In genomic region chr2:164984428-164984827, GRCh38 we compare ENCODE assay signal across 34 cellular contexts. TPM values are rescaled to one million over a fixed set of nuclear protein-coding genes. Genes with fewer than 3 reads are reported as not detected.
DNase-seq lines count a peak whose midpoint lies in the region; ATAC-seq and TF ChIP-seq lines count a peak whose summit lies in the region.
"Had no signal": no experiment of that assay in that cellular context is flagged by ENCODE, and none has a peak within 500 bp of the region (broad histone marks: within the 10 kb centered on the region; RNA-seq: fewer than 3 reads in every experiment).

No MANE protein-coding gene starts in this region.

- no peaks in the 10 kb centered on the region for H3K9me3 Mint-ChIP-seq in stimulated activated naive B cell treated with anti-CD40 and anti-IgM and Interleukin-4, amounts not matched to agents 10 μg/mL and 1 μg/mL and 100 μg/mL, for 72 hours
- H3K9me3 Mint-ChIP-seq: naive thymus-derived CD8-positive, alpha-beta T cell had no signal

- no peaks in the 10 kb centered on the region for H3K9me3 ChIP-seq in SJSA1 (replicated peaks)
- H3K9me3 ChIP-seq: BLaER1, heart right ventricle, psoas muscle, sigmoid colon, transverse colon had no signal

- peaks cover 36% of the 10 kb centered on the region for H3K4me1 ChIP-seq in SJSA1 (replicated peaks)
- H3K4me1 ChIP-seq: psoas muscle had no signal

- H3K4me3 ChIP-seq in AG10803 (ENCODE audit: low read length) (no peak overlapping the region), HFF-Myc (replicated peaks; ENCODE audit: low read depth, low read length) (no peak overlapping the region), SJSA1 (no peak overlapping the region), foreskin fibroblast (ENCODE audit: low read depth in 1 of 2, low read length in 2 of 2) (no peak overlapping the region)
- H3K4me3 ChIP-seq: BLaER1, cardiac muscle cell, coronary artery, heart right ventricle, psoas muscle, sigmoid colon, transverse colon had no signal

- peak; percentile 53 for DNase-seq in AG10803 (ENCODE audit: low read depth)
- peak; percentile 52 for DNase-seq in HFF-Myc (ENCODE audit: extremely low read depth, low read depth)
- DNase-seq in SJSA1 (ENCODE audit: low read depth in 1 of 2, low spot score in 2 of 2), result peak in 1 of 2 experiments; percentile 40
- DNase-seq in foreskin fibroblast, result peak; percentile 45 to 65
- DNase-seq in stimulated activated naive B cell treated with anti-CD40 and anti-IgM and Interleukin-4, amounts not matched to agents 10 μg/mL and 1 μg/mL and 100 μg/mL, for 72 hours, result no peak
- DNase-seq: ACHN; activated CD4-positive, alpha-beta T cell treated with anti-CD3 and anti-CD28 coated beads for 4 hours; activated T-cell treated with anti-CD3 and anti-CD28 coated beads for 4 hours; DMS153; effector memory CD4-positive, alpha-beta T cell; GDM1; GOT3; heart right ventricle; naive thymus-derived CD8-positive, alpha-beta T cell; NCI-H1417 treated with DMSO at 0.1 percent for 48 hours; NCI-H2081; NCI-H526; NK-92 treated with Interleukin-12 subunit alpha and Interleukin-12 subunit beta, amount 100 ng/mL, for 24 hours; nucleus accumbens; psoas muscle; SHP77 treated with DMSO at 0.1 percent for 48 hours; sigmoid colon; stimulated activated CD4-positive, alpha-beta T cell treated with anti-CD3 and anti-CD28 coated beads, Interleukin-4, amount 100 ng/mL, for 4 hours; T1000; transverse colon; WERI-Rb-1 had no signal

- no peak for ATAC-seq in GM18517 (IDR thresholded peaks at IDR 0.05; ENCODE audit: unreplicated experiment)
- no peak for ATAC-seq in HG03196 (IDR thresholded peaks at IDR 0.05; ENCODE audit: unreplicated experiment)
- ATAC-seq in stimulated activated naive B cell treated with anti-CD40 and anti-IgM and Interleukin-4, amounts not matched to agents 10 μg/mL and 1 μg/mL and 100 μg/mL, for 72 hours (replicated peaks), result no peak
- no peak for ATAC-seq in GM21515 (IDR thresholded peaks at IDR 0.05; ENCODE audit: unreplicated experiment)
- ATAC-seq: foreskin keratinocyte; heart right ventricle; naive thymus-derived CD8-positive, alpha-beta T cell; psoas muscle had no signal

- no peaks in the 10 kb centered on the region for H3K27me3 ChIP-seq in SJSA1 (replicated peaks)
- H3K27me3 ChIP-seq: BLaER1, cardiac muscle cell, foreskin keratinocyte, heart right ventricle, sigmoid colon, transverse colon had no signal

- peak overlapping the region; percentile 50 for H3K27ac ChIP-seq in SJSA1
- H3K27ac ChIP-seq: BLaER1, cardiac muscle cell, coronary artery, foreskin keratinocyte, heart right ventricle, psoas muscle, sigmoid colon, transverse colon, WERI-Rb-1 had no signal

- H3K4me3 Mint-ChIP-seq in stimulated activated naive B cell treated with anti-CD40 and anti-IgM and Interleukin-4, amounts not matched to agents 10 μg/mL and 1 μg/mL and 100 μg/mL, for 72 hours, result no peak overlapping the region
- H3K4me3 Mint-ChIP-seq: activated naive CD8-positive, alpha-beta T cell; naive thymus-derived CD8-positive, alpha-beta T cell had no signal

- H3K36me3 ChIP-seq in SJSA1, result no peaks in the 10 kb centered on the region
- H3K36me3 ChIP-seq: BLaER1, cardiac muscle cell, heart right ventricle, sigmoid colon, transverse colon, WERI-Rb-1 had no signal

- TF ChIP-seq CTCF in AG10803 (conservative IDR thresholded peaks at IDR 0.05; ENCODE audit: low read length), result no peak
- TF ChIP-seq CTCF in HFF-Myc (IDR thresholded peaks at IDR 0.05; ENCODE audit: low read depth, low read length, missing control alignments), result no peak
- TF ChIP-seq CTCF in foreskin fibroblast (IDR thresholded peaks at IDR 0.05; ENCODE audit: low read depth, low read length), result no peak

- H3K27ac Mint-ChIP-seq in stimulated activated naive B cell treated with anti-CD40 and anti-IgM and Interleukin-4, amounts not matched to agents 10 μg/mL and 1 μg/mL and 100 μg/mL, for 72 hours, result no peak overlapping the region
- H3K27ac Mint-ChIP-seq: activated naive CD8-positive, alpha-beta T cell; naive thymus-derived CD8-positive, alpha-beta T cell had no signal

- H3K4me1 Mint-ChIP-seq in stimulated activated naive B cell treated with anti-CD40 and anti-IgM and Interleukin-4, amounts not matched to agents 10 μg/mL and 1 μg/mL and 100 μg/mL, for 72 hours, result peaks cover 28 to 37% of the 10 kb centered on the region in 2 donors

- H3K27me3 Mint-ChIP-seq in stimulated activated naive B cell treated with anti-CD40 and anti-IgM and Interleukin-4, amounts not matched to agents 10 μg/mL and 1 μg/mL and 100 μg/mL, for 72 hours, result no peaks in the 10 kb centered on the region
- H3K27me3 Mint-ChIP-seq: activated naive CD8-positive, alpha-beta T cell had no signal

- peaks cover 0 to 3% of the 10 kb centered on the region in 2 donors for H3K36me3 Mint-ChIP-seq in stimulated activated naive B cell treated with anti-CD40 and anti-IgM and Interleukin-4, amounts not matched to agents 10 μg/mL and 1 μg/mL and 100 μg/mL, for 72 hours
- H3K36me3 Mint-ChIP-seq: activated naive CD8-positive, alpha-beta T cell; naive thymus-derived CD8-positive, alpha-beta T cell had no signal

RNA-seq across cellular contexts. Expression of gene SLC38A11, which starts 29.1 kb away (rescaled TPM):
- total RNA-seq in SJSA1 (2014; rRNA removed; shearing (Covaris generic)), result not detected in 2 replicates
- total RNA-seq: cardiac muscle cell, foreskin keratinocyte had no signal
